Comparison of ENCODE assay signal across 25 cellular contexts in genomic region chr17:41823580-41823979, GRCh38. TPM values are rescaled to one million over a fixed set of nuclear protein-coding genes. Genes with fewer than 3 reads are reported as not detected.
"Had no signal": no experiment of that assay in that cellular context is flagged by ENCODE, and none has a peak within 500 bp of the region (broad histone marks: within the 10 kb centered on the region; RNA-seq: fewer than 3 reads in every experiment).

No MANE protein-coding gene starts in this region.

- H3K9me3 Mint-ChIP-seq: activated CD4-positive, alpha-beta T cell treated with anti-CD3 and anti-CD28 coated beads, Interleukin-2, amount 10 ng/mL, durations not matched to agents 7 days and 5 days; activated naive CD4-positive, alpha-beta T cell treated with anti-CD3 and anti-CD28 coated beads, Interleukin-2, amount 50 U/mL, for 72 hours; memory B cell; naive B cell; stimulated activated memory B cell treated with anti-CD40 and anti-IgM and Interleukin-4, amounts not matched to agents 10 μg/mL and 1 μg/mL and 100 μg/mL, for 72 hours had no signal

- H3K4me1 ChIP-seq: adrenal gland, esophagus squamous epithelium, heart right ventricle, pancreas, upper lobe of left lung had no signal

- H3K4me3 ChIP-seq: adrenal gland, esophagus squamous epithelium, heart right ventricle, mucosa of descending colon, pancreas, smooth muscle cell, thoracic aorta, upper lobe of left lung had no signal

- H3K4me1 Mint-ChIP-seq: activated CD4-positive, alpha-beta T cell treated with anti-CD3 and anti-CD28 coated beads, Interleukin-2, amount 10 ng/mL, durations not matched to agents 7 days and 5 days; memory B cell; naive B cell had no signal

- H3K4me3 Mint-ChIP-seq: activated CD4-positive, alpha-beta T cell treated with anti-CD3 and anti-CD28 coated beads, Interleukin-2, amount 10 ng/mL, durations not matched to agents 7 days and 5 days; memory B cell; naive B cell; stimulated activated memory B cell treated with anti-CD40 and anti-IgM and Interleukin-4, amounts not matched to agents 10 μg/mL and 1 μg/mL and 100 μg/mL, for 72 hours had no signal

- H3K9me3 ChIP-seq: adrenal gland, esophagus squamous epithelium, heart right ventricle, mucosa of descending colon, pancreas, thoracic aorta, upper lobe of left lung had no signal

- ATAC-seq: activated CD4-positive, CD25-positive, alpha-beta regulatory T cell treated with anti-CD3 and anti-CD28 coated beads, Interleukin-2, amount 50 U/mL, for 24 hours; activated naive CD4-positive, alpha-beta T cell treated with anti-CD3 and anti-CD28 coated beads, Interleukin-2, amount 50 U/mL, for 72 hours; heart right ventricle; left ventricle myocardium superior; mucosa of descending colon; pancreas; stimulated activated memory B cell treated with anti-CD40 and anti-IgM and Interleukin-4, amounts not matched to agents 10 μg/mL and 1 μg/mL and 100 μg/mL, for 72 hours had no signal

- H3K27ac ChIP-seq: adrenal gland, esophagus squamous epithelium, heart right ventricle, pancreas, thoracic aorta, upper lobe of left lung had no signal

- H3K36me3 Mint-ChIP-seq: activated naive CD4-positive, alpha-beta T cell treated with anti-CD3 and anti-CD28 coated beads, Interleukin-2, amount 50 U/mL, for 72 hours; naive B cell had no signal

- H3K27me3 Mint-ChIP-seq: activated CD4-positive, alpha-beta T cell treated with anti-CD3 and anti-CD28 coated beads, Interleukin-2, amount 10 ng/mL, durations not matched to agents 7 days and 5 days had no signal

- H3K27me3 ChIP-seq: adrenal gland, heart right ventricle, pancreas, upper lobe of left lung had no signal

- DNase-seq: activated CD4-positive, alpha-beta T cell treated with anti-CD3 and anti-CD28 coated beads, Interleukin-2, amount 10 ng/mL, durations not matched to agents 7 days and 5 days; activated CD8-positive, alpha-beta memory T cell treated with anti-CD3 and anti-CD28 coated beads, Interleukin-2, amount 50 U/mL, for 4 hours; activated gamma-delta T cell treated with Interleukin-2 at 50 U/mL for 16 hours; adrenal gland; dermis blood vessel endothelial cell; effector memory CD4-positive, alpha-beta T cell; esophagus squamous epithelium; heart right ventricle; kidney glomerular epithelial cell; left ventricle myocardium superior; naive B cell; stimulated activated CD4-positive, alpha-beta T cell treated with anti-CD3 and anti-CD28 coated beads, Interleukin-4, amount 100 ng/mL, for 4 hours; T1000; upper lobe of left lung had no signal

- H3K27ac Mint-ChIP-seq: activated CD4-positive, alpha-beta T cell treated with anti-CD3 and anti-CD28 coated beads, Interleukin-2, amount 10 ng/mL, durations not matched to agents 7 days and 5 days; memory B cell; stimulated activated memory B cell treated with anti-CD40 and anti-IgM and Interleukin-4, amounts not matched to agents 10 μg/mL and 1 μg/mL and 100 μg/mL, for 72 hours had no signal

RNA-seq across cellular contexts. Expression of gene KLHL10, which starts 14.0 kb away (rescaled TPM):
- total RNA-seq: activated CD4-positive, alpha-beta T cell treated with anti-CD3 and anti-CD28 coated beads, Interleukin-2, amount 10 ng/mL, durations not matched to agents 7 days and 5 days; dermis blood vessel endothelial cell; pancreas; pulmonary artery endothelial cell; sciatic nerve; smooth muscle cell; T-helper 1 cell treated with Interleukin-12 subunit alpha and Interleukin-12 subunit beta and Interleukin-4 antibody, amounts not matched to agents 30 ng/mL and 1 ng/mL, for 36 hours; thoracic aorta had no signal
- polyA plus RNA-seq: smooth muscle cell had no signal
